ENCODE assay signal across 8 cellular contexts in genomic region chr5:142095651-142096330, GRCh38. TPM values are rescaled to one million over a fixed set of nuclear protein-coding genes. Genes with fewer than 3 reads are reported as not detected.
DNase-seq lines count a peak whose midpoint lies in the region; ATAC-seq and TF ChIP-seq lines count a peak whose summit lies in the region.

No MANE protein-coding gene starts in this region.

- intact Hi-C loops in right cardiac atrium (cut with DNase I): no loop called here

- DNase-seq in activated T-cell treated with anti-CD3 and anti-CD28 coated beads for 1 hour (ENCODE audit: low read depth): peak; percentile 59
- no peak for DNase-seq in right cardiac atrium
- peak; percentile 50 to 62 for DNase-seq in stimulated activated CD8-positive, alpha-beta memory T cell treated with anti-CD3 and anti-CD28 coated beads, Interleukin-2, amount 100 ng/mL, for 1 hour (ENCODE audit: low read depth in 2 of 2)
- DNase-seq in NCI-H1694 treated with DMSO at 0.1 percent for 48 hours (lab: John Stamatoyannopoulos, UW): no peak
- no peak for DNase-seq in osteocyte (ENCODE audit: extremely low spot score, unreplicated experiment)
- DNase-seq in AG20443 (ENCODE audit: low spot score): no peak

- no peaks in the 10 kb centered on the region for H3K9me3 ChIP-seq in right cardiac atrium (ENCODE audit: control insufficient read depth, low read length)

- H3K36me3 Mint-ChIP-seq in IgD-negative memory B cell: peaks cover 2% of the 10 kb centered on the region
- no peaks in the 10 kb centered on the region for H3K36me3 Mint-ChIP-seq in osteocyte (ENCODE audit: unreplicated experiment)

- no peak overlapping the region for H3K4me3 ChIP-seq in right cardiac atrium (ENCODE audit: low read length)

- H3K4me1 Mint-ChIP-seq in IgD-negative memory B cell (peaks cover 6 to 10% (median 9%) of the 10 kb centered on the region in 3 donors), osteocyte (ENCODE audit: unreplicated experiment) (no peaks in the 10 kb centered on the region)

- TF ChIP-seq CTCF in osteocyte (IDR thresholded peaks at IDR 0.05): no peak

- H3K9me3 Mint-ChIP-seq in IgD-negative memory B cell (no peaks in the 10 kb centered on the region), osteocyte (ENCODE audit: unreplicated experiment) (no peaks in the 10 kb centered on the region)

- peak overlapping the region in 2 of 3 donors; percentile 59 to 68 for H3K27ac Mint-ChIP-seq in IgD-negative memory B cell
- no peak overlapping the region for H3K27ac Mint-ChIP-seq in osteocyte (ENCODE audit: unreplicated experiment)

- H3K4me1 ChIP-seq in right cardiac atrium (ENCODE audit: control insufficient read depth, insufficient read depth, low read length): no peaks in the 10 kb centered on the region

- 76% methylated on average over 8 of the region's 8 CpGs for WGBS in right cardiac atrium

- H3K27me3 Mint-ChIP-seq in IgD-negative memory B cell: peaks cover 5% of the 10 kb centered on the region
- H3K27me3 Mint-ChIP-seq in osteocyte (ENCODE audit: unreplicated experiment): peaks cover 15% of the 10 kb centered on the region

- H3K27ac ChIP-seq in right cardiac atrium (ENCODE audit: low read length): peak overlapping the region; percentile 92

- H3K4me3 Mint-ChIP-seq in IgD-negative memory B cell (peak overlapping the region in 2 of 4 donors; percentile 4 to 67), osteocyte (ENCODE audit: unreplicated experiment) (no peak overlapping the region)

- ATAC-seq in right cardiac atrium: peak; percentile 64 to 79
- ATAC-seq in HG03342 (IDR thresholded peaks at IDR 0.05; ENCODE audit: unreplicated experiment): no peak

- H3K27me3 ChIP-seq in right cardiac atrium (ENCODE audit: control insufficient read depth, insufficient read depth): no peaks in the 10 kb centered on the region

RNA-seq across cellular contexts. Expression of gene NDFIP1, which starts 12.8 kb away (rescaled TPM):
- 21.6 TPM for polyA plus RNA-seq in IgD-negative memory B cell
- 10 to 100 TPM; 67.9 to 74.5 (median 68.3) TPM for total RNA-seq in right cardiac atrium
- 51.6 TPM for polyA plus RNA-seq in right cardiac atrium
- 62.7 and 70.0 TPM in 2 replicates for total RNA-seq in osteocyte

Comparison
In these comparisons a context has a peak if more than half of its experiments do, and no peak if none do; other contexts are left out.
1. DNase-seq: peak in activated T-cell treated with anti-CD3 and anti-CD28 coated beads for 1 hour (single experiment) and stimulated activated CD8-positive, alpha-beta memory T cell treated with anti-CD3 and anti-CD28 coated beads, Interleukin-2, amount 100 ng/mL, for 1 hour (2 of 2); none in right cardiac atrium (0 of 3), NCI-H1694 treated with DMSO at 0.1 percent for 48 hours (single experiment), osteocyte (single experiment) and AG20443 (single experiment).